Comparison of ENCODE assay signal across 8 cellular contexts in the genomic region with DNA sequence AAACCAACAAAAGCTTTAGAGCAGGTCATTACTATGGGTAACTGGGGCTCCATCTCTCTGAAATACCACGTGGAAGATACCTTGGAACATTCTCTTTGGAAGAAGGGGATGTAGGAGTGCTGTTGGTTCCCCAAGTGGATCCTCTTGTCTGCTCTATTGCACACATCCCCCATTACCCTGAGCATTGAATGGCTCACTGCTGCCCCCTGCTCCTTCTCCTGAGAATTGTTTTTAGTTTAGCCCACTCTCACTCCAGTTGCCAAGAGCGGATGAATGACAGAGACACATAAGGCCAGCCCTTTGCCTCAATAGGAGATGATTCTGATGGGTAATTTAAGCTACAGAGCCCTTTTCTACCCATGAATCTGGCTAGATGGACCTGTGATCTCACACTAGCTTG.
A peak's percentile ranks its signal among the peaks of the same experiment; 100 is the strongest.
DNase-seq lines count a peak whose midpoint lies in the region; ATAC-seq, FAIRE-seq and TF ChIP-seq lines count a peak whose summit lies in the region.

No MANE protein-coding gene starts in this region.

- H3K4me1 ChIP-seq in tibial artery: no peaks in the 10 kb centered on the region

- H3K27ac ChIP-seq in VCaP (no peak overlapping the region), tibial artery (no peak overlapping the region)

- H3K27me3 ChIP-seq in bronchial epithelial cell (ENCODE audit: control insufficient read depth, insufficient read depth, low read length): no peaks in the 10 kb centered on the region
- no peaks in the 10 kb centered on the region for H3K27me3 ChIP-seq in tibial artery

- H3K36me3 ChIP-seq in bronchial epithelial cell (ENCODE audit: control insufficient read depth, insufficient read depth, low read length) (no peaks in the 10 kb centered on the region), tibial artery (no peaks in the 10 kb centered on the region)

- intact Hi-C loops in tibial artery (cut with DNase I; ENCODE audit: low total_unique reads): no loop called here

- H3K9me3 ChIP-seq in tibial artery: no peaks in the 10 kb centered on the region

- FAIRE-seq in bronchial epithelial cell (lab: Jason Lieb, UNC): no peak

- peak; percentile 84 for ATAC-seq in GM21515 (IDR thresholded peaks at IDR 0.05; ENCODE audit: unreplicated experiment)

- no peak overlapping the region for H3K4me3 ChIP-seq in bronchial epithelial cell (ENCODE audit: low read depth, low read length)
- no peak overlapping the region for H3K4me3 ChIP-seq in tibial artery

- peak; percentile 67 for DNase-seq in EH (ENCODE audit: low read depth)
- peak; percentile 9 for DNase-seq in HuH-7.5 (ENCODE audit: low spot score)
- DNase-seq in bronchial epithelial cell (ENCODE audit: low read depth): peak; percentile 27
- DNase-seq in lung microvascular endothelial cell (ENCODE audit: low read depth in 2 of 2): peak; percentile 75 to 78
- peak; percentile 34 for DNase-seq in stimulated activated CD8-positive, alpha-beta memory T cell treated with anti-CD3 and anti-CD28 coated beads, Interleukin-7, amount 100 ng/mL, for 24 hours (ENCODE audit: low read depth)
- DNase-seq in tibial artery: no peak

- peak; percentile 44 for TF ChIP-seq CTCF in VCaP (conservative IDR thresholded peaks at IDR 0.05)
- TF ChIP-seq CTCF in bronchial epithelial cell (IDR thresholded peaks at IDR 0.05; ENCODE audit: insufficient read depth, low read length, severe bottlenecking): peak; percentile 44
- peak in 1 of 2 experiments; percentile 25 for TF ChIP-seq CTCF in tibial artery (IDR thresholded peaks at IDR 0.05)

Comparison
In these comparisons a context has a peak if more than half of its experiments do, and no peak if none do; other contexts are left out.
1. DNase-seq: peak in EH (single experiment), HuH-7.5 (single experiment), bronchial epithelial cell (single experiment), lung microvascular endothelial cell (2 of 2) and stimulated activated CD8-positive, alpha-beta memory T cell treated with anti-CD3 and anti-CD28 coated beads, Interleukin-7, amount 100 ng/mL, for 24 hours (single experiment); none in tibial artery (0 of 2).